In genomic region chr9:73643379-73644013, GRCh38 we compare ENCODE assay signal across 1 cellular context.
TF ChIP-seq lines count a peak whose summit lies in the region.

No MANE protein-coding gene starts in this region.

TF ChIP-seq in neural cell, 6 proteins besides CTCF, POLR2A, EP300 and RAD21 (continued from another document):
- no peak for TF ChIP-seq REST (IDR thresholded peaks at IDR 0.05; ENCODE audit: borderline replicate concordance)
